ENCODE assay signal across 1 cellular context in genomic region chr5:188488-189481, GRCh38.
TF ChIP-seq lines count a peak whose summit lies in the region.

No MANE protein-coding gene starts in this region.

TF ChIP-seq in HepG2, 621 proteins besides CTCF, POLR2A, EP300 and RAD21 (continued from another document and continues in another):
- TF ChIP-seq PRDM15 (CRISPR knock-in tag; IDR thresholded peaks at IDR 0.05) (no peak), RNF2 (conservative IDR thresholded peaks at IDR 0.05; ENCODE audit: low read depth) (0 out of 2 replicates have a peak, but pooled peaks have one; percentile 58), PRDM10 (CRISPR knock-in tag; IDR thresholded peaks at IDR 0.05; ENCODE audit: low read depth) (no peak), ZNF709 (CRISPR knock-in tag; IDR thresholded peaks at IDR 0.05) (no peak), PAF1 (CRISPR knock-in tag; IDR thresholded peaks at IDR 0.05) (no peak), E2F5 (CRISPR knock-in tag; conservative IDR thresholded peaks at IDR 0.05) (no peak), PREB (CRISPR knock-in tag; IDR thresholded peaks at IDR 0.05) (no peak), ZNF761 (CRISPR knock-in tag; conservative IDR thresholded peaks at IDR 0.05) (no peak), ZNF687 (CRISPR knock-in tag; IDR thresholded peaks at IDR 0.05) (peak; percentile 92), PHF8 (CRISPR knock-in tag; IDR thresholded peaks at IDR 0.05) (no peak), SP140L (CRISPR knock-in tag; IDR thresholded peaks at IDR 0.05; ENCODE audit: borderline replicate concordance) (no peak), MXI1 (IDR thresholded peaks at IDR 0.05; ENCODE audit: borderline replicate concordance, low read depth, low read length) (peak; percentile 51; the same call in 1 of the 3 replicates), ARID5B (CRISPR knock-in tag; IDR thresholded peaks at IDR 0.05) (0 out of 2 replicates have a peak, but pooled peaks have one; percentile 16), ZNF782 (CRISPR knock-in tag; IDR thresholded peaks at IDR 0.05; ENCODE audit: borderline replicate concordance) (no peak), ZNF891 (CRISPR knock-in tag; IDR thresholded peaks at IDR 0.05) (peak; percentile 26; the same call in 1 of the 2 replicates), NFE2L2 (IDR thresholded peaks at IDR 0.05; ENCODE audit: low read length) (no peak), ZNF691 (CRISPR knock-in tag; IDR thresholded peaks at IDR 0.05; ENCODE audit: borderline replicate concordance, low read depth) (peak; percentile 65; the same call in 1 of the 2 replicates), KMT2B (CRISPR knock-in tag; IDR thresholded peaks at IDR 0.05) (no peak), ZNF142 (CRISPR knock-in tag; IDR thresholded peaks at IDR 0.05) (no peak), HMGA1 (CRISPR knock-in tag; conservative IDR thresholded peaks at IDR 0.05) (no peak), NONO (IDR thresholded peaks at IDR 0.05) (no peak), NONO (CRISPR knock-in tag; conservative IDR thresholded peaks at IDR 0.05) (peak; percentile 56; the same call in 1 of the 2 replicates), ZNF484 (CRISPR knock-in tag; IDR thresholded peaks at IDR 0.05; ENCODE audit: borderline replicate concordance, low read depth) (no peak), XBP1 (CRISPR knock-in tag; IDR thresholded peaks at IDR 0.05) (no peak), ADNP (CRISPR knock-in tag; IDR thresholded peaks at IDR 0.05) (no peak), RELA (CRISPR knock-in tag; IDR thresholded peaks at IDR 0.05) (no peak)
